Comparison of ENCODE assay signal across 8 cellular contexts in the genomic region with DNA sequence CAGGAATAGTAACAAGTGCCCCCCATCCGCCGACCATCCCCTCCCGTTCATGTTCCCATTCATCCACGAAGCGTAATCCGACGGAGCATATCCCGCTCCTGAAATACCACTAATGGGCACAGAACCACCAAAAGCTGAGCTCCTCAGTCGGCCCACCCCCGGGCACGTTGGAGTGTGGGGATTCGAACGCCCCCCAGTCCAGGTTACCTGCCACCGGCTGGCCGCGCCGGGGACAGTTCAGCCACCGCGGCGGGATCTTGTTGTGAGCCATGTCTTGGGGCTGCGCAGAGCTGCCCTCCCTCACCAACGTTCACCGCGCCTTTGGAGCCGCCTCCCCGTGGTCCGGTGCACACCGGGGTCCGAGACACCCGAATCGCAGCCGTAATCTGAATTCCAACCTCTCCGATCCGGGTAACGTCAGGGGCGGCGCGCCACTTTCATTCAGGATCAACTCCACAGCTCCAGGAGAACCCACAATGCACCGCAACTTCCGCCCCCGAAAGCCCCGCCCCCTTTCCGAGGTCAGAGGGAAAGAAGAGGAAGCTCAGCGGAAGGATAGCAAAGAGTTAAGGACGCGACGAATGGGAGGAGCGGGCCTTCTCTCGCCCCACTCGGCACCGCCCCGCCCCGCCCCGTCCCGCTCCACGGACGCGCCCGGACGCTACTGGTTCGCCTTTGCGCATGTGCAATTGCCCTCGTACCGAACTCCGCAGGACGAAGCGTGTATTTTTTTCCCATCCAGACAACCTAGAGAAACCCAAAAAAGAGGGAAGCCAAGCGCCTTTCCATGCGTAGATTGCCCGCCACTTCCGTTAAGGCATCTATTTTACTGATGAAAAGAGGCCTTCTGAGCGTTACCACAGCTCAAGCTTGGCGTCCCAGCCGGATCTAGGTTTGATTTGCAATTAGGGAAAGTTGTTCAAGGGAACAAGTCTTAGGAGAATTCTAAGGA. TPM values are rescaled to one million over a fixed set of nuclear protein-coding genes. Genes with fewer than 3 reads are reported as not detected.
A peak's percentile ranks its signal among the peaks of the same experiment; 100 is the strongest.
DNase-seq lines count a peak whose midpoint lies in the region; ATAC-seq and TF ChIP-seq lines count a peak whose summit lies in the region.

Gene RNGTT (minus strand): TSS at position 480 of the 952 bp plus-strand sequence. CDS start 209 bp downstream, at position 271.

- peak within 1 kb of the TSS; percentile 58 for H3K27ac ChIP-seq in CD8-positive, alpha-beta T cell (ENCODE audit: low read depth, low read length)
- H3K27ac ChIP-seq in lung (ENCODE audit: low read depth in 1 of 2, low read length in 1 of 2): peak within 1 kb of the TSS; percentile 92

- H3K4me1 ChIP-seq in CD8-positive, alpha-beta T cell (ENCODE audit: insufficient read depth, low read length): peaks cover 20% of the 10 kb centered on the region
- H3K4me1 ChIP-seq in lung (ENCODE audit: control insufficient read depth in 2 of 2, insufficient read depth in 2 of 2, low read length in 2 of 2): peaks cover 5 to 7% of the 10 kb centered on the region in 2 donors

- peak within 1 kb of the TSS; percentile 94 for H3K27ac Mint-ChIP-seq in CD8-positive, alpha-beta T cell

- H3K27me3 Mint-ChIP-seq in CD8-positive, alpha-beta T cell (ENCODE audit: low read depth): no peaks in the 10 kb centered on the region

- H3K9me3 Mint-ChIP-seq in CD8-positive, alpha-beta T cell: no peaks in the 10 kb centered on the region

- H3K4me3 ChIP-seq in CD8-positive, alpha-beta T cell (ENCODE audit: low read depth, low read length): peak within 1 kb of the TSS; percentile 92
- H3K4me3 ChIP-seq in lung: peak within 1 kb of the TSS; percentile 97

- H3K36me3 ChIP-seq in CD8-positive, alpha-beta T cell (ENCODE audit: insufficient read depth, low read length): no peaks in the 10 kb centered on the region
- H3K36me3 ChIP-seq in lung (ENCODE audit: control insufficient read depth in 2 of 2, insufficient read depth in 2 of 2, low read length in 2 of 2): no peaks in the 10 kb centered on the region

- H3K36me3 Mint-ChIP-seq in CD8-positive, alpha-beta T cell: peaks cover 8% of the 10 kb centered on the region

- peak within 1 kb of the TSS; percentile 98 for H3K4me3 Mint-ChIP-seq in CD8-positive, alpha-beta T cell

- intact Hi-C loops in CD8-positive, alpha-beta T cell (cut with DNase I, micrococcal nuclease): loop anchor here (1.0 to 5.0 kb wide), 14 partner anchors 117 to 1811 kb away; partner anchors contain the start of genes PNRC1 (in 2 of the 2), AKIRIN2 (in 1 of the 2), CASP8AP2 (in 1 of the 2) and CFAP206 (in 1 of the 2)

- CTCF ChIA-PET in CD8-positive, alpha-beta T cell (lab: Charles Lee): interaction anchor here (0.9 to 1.4 kb wide), 2 partner anchors 19 to 116 kb away, joined by 6 to 7 read pairs; partner anchors contain the start of gene PNRC1

- no peaks in the 10 kb centered on the region for H3K9me3 ChIP-seq in CD8-positive, alpha-beta T cell (ENCODE audit: low read length)
- no peaks in the 10 kb centered on the region for H3K9me3 ChIP-seq in lung (ENCODE audit: control insufficient read depth in 2 of 2, insufficient read depth in 1 of 2, low read length in 1 of 2)

- ATAC-seq in CD8-positive, alpha-beta T cell: peak; percentile 99
- ATAC-seq in GM19467 (IDR thresholded peaks at IDR 0.05; ENCODE audit: unreplicated experiment) (peak; percentile 98), lung (ENCODE audit: insufficient read depth, low FRiP score) (peak; percentile 100)

- peak; percentile 95 to 98 (median 98) for DNase-seq in CD8-positive, alpha-beta T cell
- DNase-seq in HS-27A (ENCODE audit: low read depth): peak; percentile 77
- DNase-seq in NK-92 (lab: John Stamatoyannopoulos, UW; ENCODE audit: unreplicated experiment): peak; percentile 78
- DNase-seq in activated CD8-positive, alpha-beta memory T cell treated with anti-CD3 and anti-CD28 coated beads for 1 hour (ENCODE audit: extremely low read depth in 1 of 2, low read depth in 1 of 2): peak; percentile 93 to 97
- DNase-seq in effector CD8-positive, alpha-beta T cell (lab: John Stamatoyannopoulos, UW): peak; percentile 98
- DNase-seq in lung (ENCODE audit: low spot score): peak; percentile 100
- peak; percentile 96 to 97 (median 96) for DNase-seq in stimulated activated CD4-positive, alpha-beta T cell treated with anti-CD3 and anti-CD28 coated beads, TNF-alpha, amount 100 ng/mL, for 4 hours (ENCODE audit: low read depth in 3 of 3)

- peaks cover 51% of the 10 kb centered on the region for H3K4me1 Mint-ChIP-seq in CD8-positive, alpha-beta T cell (ENCODE audit: low read depth)

- no peaks in the 10 kb centered on the region for H3K27me3 ChIP-seq in CD8-positive, alpha-beta T cell (ENCODE audit: insufficient read depth, low read length)
- H3K27me3 ChIP-seq in lung (ENCODE audit: control insufficient read depth, insufficient read depth): no peaks in the 10 kb centered on the region

- TF ChIP-seq CTCF in CD8-positive, alpha-beta T cell (IDR thresholded peaks at IDR 0.05): no peak
- TF ChIP-seq CTCF in lung (IDR thresholded peaks at IDR 0.05; ENCODE audit: control extremely low read depth, extremely low read depth): no peak

- WGBS in lung, 2 donors: 0% methylated on average over 72 to 74 of the region's 74 CpGs

- POLR2A ChIA-PET in CD8-positive, alpha-beta T cell (lab: Charles Lee): interaction anchor here (0.6 to 2.7 kb wide), 15 partner anchors 9 to 1807 kb away, joined by 3 to 45 read pairs (median 3); partner anchors contain the start of genes LYRM2, ORC3, PNRC1 and RARS2

RNA-seq across cellular contexts. Expression of gene RNGTT, which starts in this region (rescaled TPM):
- total RNA-seq in CD8-positive, alpha-beta T cell: 10 to 100 TPM; 10.1 to 10.3 TPM
- total RNA-seq in lung: 10 to 100 TPM; 12.3 to 25.0 TPM
- 1 to 10 TPM; 3.0 to 6.1 TPM for polyA plus RNA-seq in lung

Comparison
In these comparisons a context has a peak if more than half of its experiments do, and no peak if none do; other contexts are left out.
1. Peak in every context shown above with its lines: DNase-seq, ATAC-seq, H3K4me3 ChIP-seq and H3K27ac ChIP-seq.